21 cellular contexts compared by ENCODE assay signal in genomic region chr17:71470062-71470461, GRCh38.
"Had no signal": no experiment of that assay in that cellular context is flagged by ENCODE, and none has a peak within 500 bp of the region (broad histone marks: within the 10 kb centered on the region; RNA-seq: fewer than 3 reads in every experiment).

No MANE protein-coding gene starts in this region.

- H3K36me3 Mint-ChIP-seq: IgD-negative memory B cell had no signal

- DNase-seq: Kasumi-1, MM.1S, NCI-H1092 treated with DMSO at 0.1 percent for 48 hours, NCI-H1436, NCI-H187, NCI-H2029, NCI-H2081 treated with DMSO at 0.1 percent for 48 hours, NCI-H2171, NCI-H226, NCI-H446, NCI-H510A, NCI-H524 treated with DMSO at 0.1 percent for 48 hours, NCI-H69, NCI-H774, SHP77 treated with DMSO at 0.1 percent for 48 hours, SJCRH30 had no signal

- FAIRE-seq: HTR-8/SVneo, K562 had no signal

- ATAC-seq: K562, Panc1, Right ventricle myocardium inferior had no signal

- H3K27ac Mint-ChIP-seq: IgD-negative memory B cell had no signal
